Comparison of ENCODE assay signal across 14 cellular contexts in genomic region chr2:234091883-234092282, GRCh38. TPM values are rescaled to one million over a fixed set of nuclear protein-coding genes. Genes with fewer than 3 reads are reported as not detected.
DNase-seq lines count a peak whose midpoint lies in the region; ATAC-seq, FAIRE-seq and TF ChIP-seq lines count a peak whose summit lies in the region.
"Had no signal": no experiment of that assay in that cellular context is flagged by ENCODE, and none has a peak within 500 bp of the region (broad histone marks: within the 10 kb centered on the region; RNA-seq: fewer than 3 reads in every experiment).

No MANE protein-coding gene starts in this region.

- H3K36me3 Mint-ChIP-seq in activated naive CD4-positive, alpha-beta T cell treated with anti-CD3 and anti-CD28 coated beads, Interleukin-2, amount 50 U/mL, for 72 hours = no peaks in the 10 kb centered on the region

- no peaks in the 10 kb centered on the region for H4K20me1 ChIP-seq in GM23248 (ENCODE audit: insufficient read depth)
- H4K20me1 ChIP-seq in PC-3 (ENCODE audit: low read length) = no peaks in the 10 kb centered on the region

- H3K4me3 ChIP-seq in GM23248 (no peak overlapping the region), PC-3 (ENCODE audit: low read length) (no peak overlapping the region; the same call in 1 of the 2 replicates), esophagus muscularis mucosa (no peak overlapping the region), pancreas (no peak overlapping the region)
- H3K4me3 ChIP-seq: thyroid gland had no signal

- H3K9ac ChIP-seq in GM23248 (no peak overlapping the region), PC-3 (ENCODE audit: low read length) (no peak overlapping the region)

- H3K27ac Mint-ChIP-seq in activated naive CD4-positive, alpha-beta T cell treated with anti-CD3 and anti-CD28 coated beads, Interleukin-2, amount 50 U/mL, for 72 hours = peak overlapping the region in 1 of 2 donors; percentile 26
- H3K27ac Mint-ChIP-seq: activated T-helper 1 cell treated with anti-CD3 and anti-CD28 coated beads, Interleukin-12 subunit alpha, Interleukin-12 subunit beta, Interleukin-2, Interleukin-4 antibody, amounts not matched to agents 30 ng/mL and 10 ng/mL and 1 ng/mL, durations not matched to agents 14 hours and 24 hours and 36 hours; progenitor cell of endocrine pancreas had no signal

- TF ChIP-seq POLR2A in esophagus muscularis mucosa (IDR thresholded peaks at IDR 0.05; ENCODE audit: low read depth) = no peak

- H3K4me1 ChIP-seq in GM23248 (ENCODE audit: insufficient read depth) (no peaks in the 10 kb centered on the region), PC-3 (ENCODE audit: insufficient read depth, low read length) (peaks cover 17% of the 10 kb centered on the region), esophagus muscularis mucosa (peaks cover 0 to 11% (median 6%) of the 10 kb centered on the region in 4 donors), pancreas (peaks cover 5 to 23% (median 18%) of the 10 kb centered on the region in 3 donors)

- no peak for FAIRE-seq in pancreas (lab: Jason Lieb, UNC)

- H3K79me2 ChIP-seq in GM23248 (ENCODE audit: insufficient read depth) (no peaks in the 10 kb centered on the region), PC-3 (ENCODE audit: low read length) (no peaks in the 10 kb centered on the region)

- H3K9me3 ChIP-seq in GM23248 (ENCODE audit: low read depth) (no peaks in the 10 kb centered on the region), PC-3 (ENCODE audit: low read length) (no peaks in the 10 kb centered on the region), esophagus muscularis mucosa (peaks cover 0 to 7% (median 3%) of the 10 kb centered on the region in 4 donors), pancreas (no peaks in the 10 kb centered on the region)
- H3K9me3 ChIP-seq: thyroid gland had no signal

- no TSS peak for BruUV-seq in PC-3 (replicated peaks; lab: Mats Ljungman, UMichigan)

- DNase-seq in GM23248 = peak; percentile 7
- no peak for DNase-seq in PC-3
- DNase-seq in esophagus muscularis mucosa (ENCODE audit: extremely low spot score) = peak; percentile 75
- peak in 4 of 6 donors; percentile 14 to 43 (median 36) for DNase-seq in pancreas
- no peak for DNase-seq in NCI-H524 treated with DMSO at 0.1 percent for 48 hours (lab: John Stamatoyannopoulos, UW)
- no peak for DNase-seq in activated naive CD4-positive, alpha-beta T cell treated with anti-CD3 and anti-CD28 coated beads, Interleukin-2, amount 50 U/mL, for 72 hours (ENCODE audit: low spot score in 2 of 2)
- no peak for DNase-seq in hippocampal formation (lab: John Stamatoyannopoulos, UW)
- DNase-seq: AML-193, foreskin melanocyte, NCI-H524 had no signal

- peak overlapping the region; percentile 38; the same call in 1 of the 2 replicates for H2AFZ ChIP-seq in GM23248
- H2AFZ ChIP-seq in PC-3 (ENCODE audit: low read length) = peak overlapping the region; percentile 62

- TF ChIP-seq CTCF in PC-3 (conservative IDR thresholded peaks at IDR 0.05; ENCODE audit: low read depth, low read length) = no peak
- TF ChIP-seq CTCF in esophagus muscularis mucosa (IDR thresholded peaks at IDR 0.05) = no peak
- no peak for TF ChIP-seq CTCF in pancreas (IDR thresholded peaks at IDR 0.05)

- intact Hi-C loops in PC-3 (cut with micrococcal nuclease) = no loop called here
- intact Hi-C loops in esophagus muscularis mucosa (cut with DNase I) = no loop called here
- intact Hi-C loops in pancreas (cut with DNase I) = no loop called here

- H3K36me3 ChIP-seq in GM23248 (ENCODE audit: low read depth) (no peaks in the 10 kb centered on the region), PC-3 (ENCODE audit: low read depth, low read length) (no peaks in the 10 kb centered on the region), esophagus muscularis mucosa (no peaks in the 10 kb centered on the region), pancreas (no peaks in the 10 kb centered on the region)
- H3K36me3 ChIP-seq: thyroid gland had no signal

- peaks cover 4% of the 10 kb centered on the region; the same call in 1 of the 2 replicates for H3K27me3 ChIP-seq in GM23248 (replicated peaks; ENCODE audit: insufficient read depth)
- no peaks in the 10 kb centered on the region for H3K27me3 ChIP-seq in PC-3 (ENCODE audit: low read length)
- peaks cover 0 to 4% (median 0%) of the 10 kb centered on the region in 4 donors for H3K27me3 ChIP-seq in esophagus muscularis mucosa
- no peaks in the 10 kb centered on the region for H3K27me3 ChIP-seq in pancreas
- H3K27me3 ChIP-seq: thyroid gland had no signal

- POLR2A ChIA-PET in PC-3 (lab: Charles Lee; ENCODE audit: unreplicated experiment) = no interaction called here

- H3F3A ChIP-seq in GM23248 (ENCODE audit: insufficient read depth) (no peaks in the 10 kb centered on the region), PC-3 (ENCODE audit: low read length, unreplicated experiment) (no peaks in the 10 kb centered on the region)

- H3K9me3 Mint-ChIP-seq in activated naive CD4-positive, alpha-beta T cell treated with anti-CD3 and anti-CD28 coated beads, Interleukin-2, amount 50 U/mL, for 72 hours = peaks cover 4 to 8% of the 10 kb centered on the region in 2 donors

- CTCF ChIA-PET in PC-3 (lab: Charles Lee) = interaction anchor here (0.6 to 0.7 kb wide), 2 partner anchors 235 to 1176 kb away, joined by 3 read pairs; no protein-coding TSS in a partner anchor

- no peak for TF ChIP-seq EP300 in esophagus muscularis mucosa (IDR thresholded peaks at IDR 0.05)

- WGBS in GM23248 (ENCODE audit: low coverage in 1 of 2, low lambda C conversion rate in 2 of 2, missing lambda C conversion rate in 2 of 2), 2 experiments = 19 to 20% methylated on average over 7 of the region's 7 CpGs
- 43% methylated on average over 7 of the region's 7 CpGs for WGBS in esophagus muscularis mucosa
- 17 to 37% methylated on average over 5 to 7 of the region's 7 CpGs for WGBS in pancreas, 2 donors

- H3K9me2 ChIP-seq in GM23248 (ENCODE audit: insufficient read depth) (no peaks in the 10 kb centered on the region), PC-3 (replicated peaks; ENCODE audit: low read length) (no peaks in the 10 kb centered on the region)

- H3K4me2 ChIP-seq in GM23248 (ENCODE audit: unreplicated experiment) (peak overlapping the region; percentile 11), PC-3 (ENCODE audit: low read length) (peak overlapping the region; percentile 62)

- in situ Hi-C loops in GM23248 (cut with MboI) = no loop called here

- ATAC-seq in PC-3 (peak; percentile 47), pancreas (peak; percentile 60 to 74 (median 72)), HG02610 (IDR thresholded peaks at IDR 0.05; ENCODE audit: unreplicated experiment) (no peak)
- ATAC-seq in activated naive CD4-positive, alpha-beta T cell treated with anti-CD3 and anti-CD28 coated beads, Interleukin-2, amount 50 U/mL, for 72 hours = no peak

- H3K27ac ChIP-seq in GM23248 = no peak overlapping the region
- H3K27ac ChIP-seq in PC-3 (ENCODE audit: low read length) = peak overlapping the region; percentile 43
- no peak overlapping the region for H3K27ac ChIP-seq in esophagus muscularis mucosa (replicated peaks in 1 of 4)
- H3K27ac ChIP-seq in pancreas = peak overlapping the region; percentile 51 to 86 (median 70)

RNA-seq across cellular contexts. Expression of gene SPP2, which starts 41.4 kb away (rescaled TPM):
- not detected in 2 replicates for total RNA-seq in GM23248 (2014; rRNA removed; shearing (Covaris generic))
- polyA plus RNA-seq in GM23248 (2016; fragmentation: Nextera tagmentation; extraction: Ambion mirVana) (not detected in 2 replicates), pancreas (not detected)
- total RNA-seq in PC-3 (2014; rRNA removed) (not detected in 2 replicates), esophagus muscularis mucosa (not detected), pancreas (not detected)
- not detected for total RNA-seq in activated naive CD4-positive, alpha-beta T cell treated with anti-CD3 and anti-CD28 coated beads, Interleukin-2, amount 50 U/mL, for 72 hours
- total RNA-seq: activated T-helper 1 cell treated with anti-CD3 and anti-CD28 coated beads, Interleukin-12 subunit alpha, Interleukin-12 subunit beta, Interleukin-2, Interleukin-4 antibody, amounts not matched to agents 30 ng/mL and 10 ng/mL and 1 ng/mL, durations not matched to agents 14 hours and 24 hours and 36 hours; progenitor cell of endocrine pancreas; thyroid gland had no signal

Comparison
In these comparisons a context has a peak if more than half of its experiments do, and no peak if none do; other contexts are left out.
1. DNase-seq: peak in GM23248 (single experiment), esophagus muscularis mucosa (single experiment) and pancreas (4 of 6); none in PC-3 (single experiment), NCI-H524 treated with DMSO at 0.1 percent for 48 hours (single experiment), activated naive CD4-positive, alpha-beta T cell treated with anti-CD3 and anti-CD28 coated beads, Interleukin-2, amount 50 U/mL, for 72 hours (0 of 2) and hippocampal formation (0 of 2).
2. H3K27ac ChIP-seq: peak in PC-3 (single experiment) and pancreas (4 of 4); none in GM23248 (single experiment) and esophagus muscularis mucosa (0 of 4).
3. ATAC-seq: peak in PC-3 (single experiment) and pancreas (4 of 4); none in activated naive CD4-positive, alpha-beta T cell treated with anti-CD3 and anti-CD28 coated beads, Interleukin-2, amount 50 U/mL, for 72 hours (0 of 2) and HG02610 (single experiment).